Comparison of ENCODE assay signal across 28 cellular contexts in the genomic region with DNA sequence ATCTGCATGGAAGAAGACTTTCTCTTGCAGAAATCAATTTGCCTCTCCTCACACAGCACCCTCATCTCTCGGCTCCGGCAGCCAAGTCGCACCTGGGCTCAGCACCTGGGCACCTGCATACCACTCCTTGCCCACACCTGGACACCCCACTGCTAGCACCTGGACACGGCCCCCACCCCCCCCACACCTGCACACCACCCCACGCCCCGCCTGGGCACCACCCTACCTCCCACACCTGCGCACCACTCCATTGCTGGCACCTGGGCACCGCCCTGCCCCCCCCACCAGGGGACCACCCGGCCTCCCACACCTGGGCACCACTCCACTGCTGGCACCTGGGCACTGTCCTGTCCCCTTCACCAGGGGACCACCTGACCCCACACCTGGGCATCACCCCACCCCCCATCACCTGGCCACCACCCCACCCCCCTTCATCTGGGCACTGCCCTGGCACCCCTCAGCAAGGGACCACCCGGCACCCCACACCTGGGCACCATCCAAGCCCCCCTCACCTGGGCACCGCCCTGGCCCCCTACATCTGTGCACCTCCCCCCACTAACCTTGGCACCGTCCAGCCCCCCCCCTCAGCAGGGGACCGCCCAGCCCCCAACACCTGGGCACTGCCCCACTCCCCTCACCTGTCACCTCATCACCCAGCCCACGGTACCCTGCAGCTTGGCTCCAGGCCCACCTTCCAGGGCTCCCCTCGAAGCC. TPM values are rescaled to one million over a fixed set of nuclear protein-coding genes. Genes with fewer than 3 reads are reported as not detected.
DNase-seq lines count a peak whose midpoint lies in the region; ATAC-seq, FAIRE-seq and TF ChIP-seq lines count a peak whose summit lies in the region.
"Had no signal": no experiment of that assay in that cellular context is flagged by ENCODE, and none has a peak within 500 bp of the region (broad histone marks: within the 10 kb centered on the region; RNA-seq: fewer than 3 reads in every experiment).

No MANE protein-coding gene starts in this region.

- TF ChIP-seq POLR2A in esophagus muscularis mucosa (IDR thresholded peaks at IDR 0.05; ENCODE audit: low read depth), result no peak

- POLR2A ChIA-PET in Panc1 (lab: Charles Lee), result no interaction called here

- no peak for FAIRE-seq in GM19239 (lab: Jason Lieb, UNC)
- FAIRE-seq: GM12892, keratinocyte had no signal

- peak; percentile 49 for DNase-seq in NCI-H748 (lab: John Stamatoyannopoulos, UW; ENCODE audit: unreplicated experiment)
- no peak for DNase-seq in NCI-H748 treated with DMSO at 0.1 percent for 48 hours (lab: John Stamatoyannopoulos, UW)
- no peak for DNase-seq in Panc1 (ENCODE audit: low read depth, low spot score)
- DNase-seq in esophagus muscularis mucosa (ENCODE audit: extremely low spot score), result peak; percentile 87
- DNase-seq in GM19239 (ENCODE audit: insufficient read length, low spot score), result no peak
- DNase-seq: 8988T; activated CD4-positive, alpha-beta T cell treated with anti-CD3 and anti-CD28 coated beads, Interleukin-2, amount 50 U/mL, for 48 hours; CD4-positive, CD25-positive, alpha-beta regulatory T cell; cerebellar nuclear complex; DMS 273 treated with DMSO at 0.1 percent for 48 hours; glutamatergic neuron; IMR-90; NCI-H1092; NCI-H187 treated with DMSO at 0.1 percent for 48 hours; NCI-H524 treated with DMSO at 0.1 percent for 48 hours; nephron progenitor cell; Peyer's patch; SIG-M5; testis; uterus had no signal

- CTCF ChIA-PET in Panc1 (lab: Charles Lee), result no interaction called here

- no TSS peak for BruUV-seq in Panc1 (replicated peaks; lab: Mats Ljungman, UMichigan)

- no peak for TF ChIP-seq EP300 in esophagus muscularis mucosa (IDR thresholded peaks at IDR 0.05)

- in situ Hi-C loops in Panc1 (cut with HindIII; ENCODE audit: low pct_unique_long_range_greater_than_20kb, low sequenced_read_pairs), result no loop called here

- H3K27me3 ChIP-seq in Panc1 (ENCODE audit: control insufficient read depth, insufficient read depth, low read length), result no peaks in the 10 kb centered on the region
- H3K27me3 ChIP-seq in esophagus muscularis mucosa, result peaks cover 0 to 38% (median 16%) of the 10 kb centered on the region in 4 donors
- H3K27me3 ChIP-seq: Peyer's patch, testis had no signal

- intact Hi-C loops in Panc1 (cut with micrococcal nuclease; ENCODE audit: unreplicated experiment) (no loop called here), esophagus muscularis mucosa (cut with DNase I) (no loop called here)

- TF ChIP-seq CTCF in Panc1 (IDR thresholded peaks at IDR 0.05) (no peak), esophagus muscularis mucosa (IDR thresholded peaks at IDR 0.05) (no peak)

- H3K27ac Mint-ChIP-seq in stimulated activated memory B cell treated with anti-CD40 and anti-IgM and Interleukin-4, amounts not matched to agents 10 μg/mL and 1 μg/mL and 100 μg/mL, for 72 hours, result no peak overlapping the region
- H3K27ac Mint-ChIP-seq: activated naive CD4-positive, alpha-beta T cell treated with anti-CD3 and anti-CD28 coated beads, Interleukin-2, amount 50 U/mL, for 24 hours; CD4-positive, CD25-positive, alpha-beta regulatory T cell; nephron progenitor cell had no signal

- H3K4me3 ChIP-seq in Panc1 (ENCODE audit: low read depth in 2 of 2, low read length in 2 of 2) (peak overlapping the region; percentile 52 to 53), esophagus muscularis mucosa (peak overlapping the region in 3 of 4 donors; percentile 48 to 49 (median 49))

- peaks cover 6% of the 10 kb centered on the region for H3K36me3 Mint-ChIP-seq in stimulated activated memory B cell treated with anti-CD40 and anti-IgM and Interleukin-4, amounts not matched to agents 10 μg/mL and 1 μg/mL and 100 μg/mL, for 72 hours
- H3K36me3 Mint-ChIP-seq: activated naive CD4-positive, alpha-beta T cell treated with anti-CD3 and anti-CD28 coated beads, Interleukin-2, amount 50 U/mL, for 24 hours; CD4-positive, CD25-positive, alpha-beta regulatory T cell had no signal

- H3K4me1 Mint-ChIP-seq in stimulated activated memory B cell treated with anti-CD40 and anti-IgM and Interleukin-4, amounts not matched to agents 10 μg/mL and 1 μg/mL and 100 μg/mL, for 72 hours, result peaks cover 10% of the 10 kb centered on the region

- H3K4me1 ChIP-seq in Panc1 (ENCODE audit: control insufficient read depth, insufficient read depth, low read length) (peaks cover 3% of the 10 kb centered on the region; the same call in 1 of the 2 replicates), esophagus muscularis mucosa (peaks cover 10 to 13% (median 12%) of the 10 kb centered on the region in 4 donors)
- H3K4me1 ChIP-seq: parathyroid adenoma, testis, uterus had no signal

- H3K4me3 Mint-ChIP-seq in stimulated activated memory B cell treated with anti-CD40 and anti-IgM and Interleukin-4, amounts not matched to agents 10 μg/mL and 1 μg/mL and 100 μg/mL, for 72 hours, result no peak overlapping the region
- H3K4me3 Mint-ChIP-seq: activated naive CD4-positive, alpha-beta T cell treated with anti-CD3 and anti-CD28 coated beads, Interleukin-2, amount 50 U/mL, for 24 hours; nephron progenitor cell had no signal

- WGBS in esophagus muscularis mucosa, result 89% methylated on average over 10 of the region's 15 CpGs

- no peak for ATAC-seq in Panc1
- ATAC-seq in stimulated activated memory B cell treated with anti-CD40 and anti-IgM and Interleukin-4, amounts not matched to agents 10 μg/mL and 1 μg/mL and 100 μg/mL, for 72 hours, result peak; percentile 71
- no peak for ATAC-seq in GM19452 (IDR thresholded peaks at IDR 0.05; ENCODE audit: unreplicated experiment)
- no peak for ATAC-seq in HG02884 (IDR thresholded peaks at IDR 0.05; ENCODE audit: unreplicated experiment)

- H3K9me3 ChIP-seq in Panc1 (ENCODE audit: control insufficient read depth, insufficient read depth, low read depth, low read length), result no peaks in the 10 kb centered on the region
- H3K9me3 ChIP-seq in esophagus muscularis mucosa, result no peaks in the 10 kb centered on the region
- H3K9me3 ChIP-seq: Peyer's patch, right atrium auricular region, testis, uterus had no signal

- H3K27me3 Mint-ChIP-seq in stimulated activated memory B cell treated with anti-CD40 and anti-IgM and Interleukin-4, amounts not matched to agents 10 μg/mL and 1 μg/mL and 100 μg/mL, for 72 hours, result peaks cover 45% of the 10 kb centered on the region

- H3K36me3 ChIP-seq in Panc1 (ENCODE audit: control insufficient read depth, insufficient read depth, low read length) (no peaks in the 10 kb centered on the region), esophagus muscularis mucosa (no peaks in the 10 kb centered on the region)
- H3K36me3 ChIP-seq: Peyer's patch, right atrium auricular region, uterus had no signal

- no peaks in the 10 kb centered on the region for H3K9me3 Mint-ChIP-seq in stimulated activated memory B cell treated with anti-CD40 and anti-IgM and Interleukin-4, amounts not matched to agents 10 μg/mL and 1 μg/mL and 100 μg/mL, for 72 hours
- H3K9me3 Mint-ChIP-seq: activated naive CD4-positive, alpha-beta T cell treated with anti-CD3 and anti-CD28 coated beads, Interleukin-2, amount 50 U/mL, for 24 hours; CD4-positive, CD25-positive, alpha-beta regulatory T cell had no signal

- H3K27ac ChIP-seq in Panc1 (ENCODE audit: low read length), result no peak overlapping the region
- H3K27ac ChIP-seq in esophagus muscularis mucosa (replicated peaks in 1 of 4), result no peak overlapping the region
- H3K27ac ChIP-seq: parathyroid adenoma, right atrium auricular region, testis, uterus had no signal

RNA-seq across cellular contexts. Expression of a gene that starts 33.8 kb away (rescaled TPM):
- 3.5 TPM for total RNA-seq in Panc1 (2021; ENCODE audit: unreplicated experiment)
- 3.0 TPM for polyA plus RNA-seq in Panc1 (2012; ENCODE audit: insufficient read length)
- total RNA-seq in esophagus muscularis mucosa, result 1 to 10 TPM in 1 of 4 donors, under 1 TPM in 2, not detected in 1; 0.29 to 1.1 (median 0.83) TPM

Comparison
In these comparisons a context has a peak if more than half of its experiments do, and no peak if none do; other contexts are left out.
1. DNase-seq: peak in NCI-H748 (single experiment) and esophagus muscularis mucosa (single experiment); none in NCI-H748 treated with DMSO at 0.1 percent for 48 hours (single experiment), Panc1 (single experiment) and GM19239 (single experiment).